Comparison of ENCODE assay signal across 9 cellular contexts in genomic region chr2:50401772-50402653, GRCh38.
DNase-seq lines count a peak whose midpoint lies in the region; ATAC-seq and TF ChIP-seq lines count a peak whose summit lies in the region.
"Had no signal": no experiment of that assay in that cellular context is flagged by ENCODE, and none has a peak within 500 bp of the region (broad histone marks: within the 10 kb centered on the region; RNA-seq: fewer than 3 reads in every experiment).

No MANE protein-coding gene starts in this region.

- no peaks in the 10 kb centered on the region for H3K9me2 ChIP-seq in OCI-LY7 (ENCODE audit: insufficient read depth, low read length)

- no peak overlapping the region for H3K4me3 ChIP-seq in Jurkat, Clone E6-1 (ENCODE audit: low read length)
- H3K4me3 ChIP-seq in OCI-LY7 (ENCODE audit: low read depth, low read length, poor library complexity, severe bottlenecking) (no peak overlapping the region), colonic mucosa (no peak overlapping the region)

- H3K79me2 ChIP-seq in OCI-LY7 (ENCODE audit: insufficient read depth, low read depth, low read length): no peaks in the 10 kb centered on the region

- peaks cover 40% of the 10 kb centered on the region for H3K4me1 Mint-ChIP-seq in mesothelial cell of epicardium
- H3K4me1 Mint-ChIP-seq: CD4-positive, alpha-beta memory T cell had no signal

- H3K9me3 ChIP-seq in OCI-LY7 (ENCODE audit: low read length) (no peaks in the 10 kb centered on the region), colonic mucosa (no peaks in the 10 kb centered on the region)

- no peak overlapping the region for H3K27ac ChIP-seq in OCI-LY7 (ENCODE audit: low read depth, low read length, poor library complexity, severe bottlenecking)
- H3K27ac ChIP-seq in colonic mucosa: no peak overlapping the region

- H3K27me3 Mint-ChIP-seq in mesothelial cell of epicardium (ENCODE audit: low read depth): no peaks in the 10 kb centered on the region
- H3K27me3 Mint-ChIP-seq: CD4-positive, alpha-beta memory T cell had no signal

- no TSS peak for BruUV-seq in OCI-LY7 (replicated peaks; lab: Mats Ljungman, UMichigan)

- no peak overlapping the region for H2AFZ ChIP-seq in OCI-LY7 (ENCODE audit: low read length)

- H3K9ac ChIP-seq in colonic mucosa (ENCODE audit: low read depth in 2 of 2, low read length in 2 of 2): no peak overlapping the region

- H4K20me1 ChIP-seq in OCI-LY7 (ENCODE audit: insufficient read depth, low read length): no peaks in the 10 kb centered on the region

- H3K4me2 ChIP-seq in OCI-LY7 (ENCODE audit: low read length): no peak overlapping the region

- POLR2A ChIA-PET in OCI-LY7 (lab: Charles Lee): interaction anchor here (0.6 kb wide), 1 partner anchor 10 kb away, joined by 3 read pairs; no protein-coding TSS in a partner anchor

- DNase-seq in SIG-M5 treated with dmso at 0.1 percent for 504 hours (lab: John Stamatoyannopoulos, UW; ENCODE audit: unreplicated experiment) (peak; percentile 24), SIG-M5 (lab: John Stamatoyannopoulos, UW) (no peak), OCI-LY7 (ENCODE audit: low spot score) (peak; percentile 37), colonic mucosa (peak; percentile 32), mesothelial cell of epicardium (ENCODE audit: low spot score in 2 of 2, unreplicated experiment in 2 of 2) (peak; percentile 27 to 80)
- peak; percentile 23 for DNase-seq in Jurkat, Clone E6-1 (ENCODE audit: low read depth, low spot score)
- no peak for DNase-seq in stimulated activated naive CD4-positive, alpha-beta T cell treated with Interleukin-2 at 50 U/mL for 16 hours (lab: John Stamatoyannopoulos, UW)

- H3K36me3 ChIP-seq in OCI-LY7 (ENCODE audit: insufficient read depth, low read length) (no peaks in the 10 kb centered on the region), colonic mucosa (no peaks in the 10 kb centered on the region)

- H3K4me1 ChIP-seq in OCI-LY7 (ENCODE audit: insufficient read depth, low read length, poor library complexity, severe bottlenecking): no peaks in the 10 kb centered on the region
- no peaks in the 10 kb centered on the region for H3K4me1 ChIP-seq in colonic mucosa

- no peak overlapping the region for H3K27ac Mint-ChIP-seq in mesothelial cell of epicardium
- H3K27ac Mint-ChIP-seq: CD4-positive, alpha-beta memory T cell had no signal

- intact Hi-C loops in OCI-LY7 (cut with micrococcal nuclease; ENCODE audit: unreplicated experiment) (loop anchor here (5.0 kb wide), 1 partner anchor 1455 kb away; no protein-coding TSS in a partner anchor), colonic mucosa (cut with DNase I) (no loop called here)

- H3K4me3 Mint-ChIP-seq in mesothelial cell of epicardium: no peak overlapping the region
- H3K4me3 Mint-ChIP-seq: CD4-positive, alpha-beta memory T cell had no signal

- ATAC-seq in GM21447 (IDR thresholded peaks at IDR 0.05; ENCODE audit: unreplicated experiment): peak; percentile 65

- no peaks in the 10 kb centered on the region for H3K9me3 Mint-ChIP-seq in mesothelial cell of epicardium
- H3K9me3 Mint-ChIP-seq: CD4-positive, alpha-beta memory T cell had no signal

- no peaks in the 10 kb centered on the region for H3K27me3 ChIP-seq in colonic mucosa

- H3K36me3 Mint-ChIP-seq in mesothelial cell of epicardium: no peaks in the 10 kb centered on the region
- H3K36me3 Mint-ChIP-seq: CD4-positive, alpha-beta memory T cell had no signal

- TF ChIP-seq CTCF in OCI-LY7 (conservative IDR thresholded peaks at IDR 0.05; ENCODE audit: low read length) (peak; percentile 91), colonic mucosa (IDR thresholded peaks at IDR 0.05) (peak; percentile 50), mesothelial cell of epicardium (IDR thresholded peaks at IDR 0.05; ENCODE audit: unreplicated experiment) (peak; percentile 93)

- CTCF ChIA-PET in OCI-LY7 (lab: Charles Lee; ENCODE audit: unreplicated experiment): no interaction called here

Comparison
In these comparisons a context has a peak if more than half of its experiments do, and no peak if none do; other contexts are left out.
1. DNase-seq: peak in SIG-M5 treated with dmso at 0.1 percent for 504 hours (single experiment), Jurkat, Clone E6-1 (single experiment), OCI-LY7 (single experiment), colonic mucosa (single experiment) and mesothelial cell of epicardium (2 of 2); none in SIG-M5 (single experiment) and stimulated activated naive CD4-positive, alpha-beta T cell treated with Interleukin-2 at 50 U/mL for 16 hours (single experiment).
2. Peak in every context shown above with its lines, with median percentiles within 50 percentile points of each other: CTCF ChIP-seq.